In genomic region chr4:48813984-48814383, GRCh38 we compare ENCODE assay signal across 10 cellular contexts. TPM values are rescaled to one million over a fixed set of nuclear protein-coding genes. Genes with fewer than 3 reads are reported as not detected.
DNase-seq lines count a peak whose midpoint lies in the region; ATAC-seq and TF ChIP-seq lines count a peak whose summit lies in the region.
"Had no signal": no experiment of that assay in that cellular context is flagged by ENCODE, and none has a peak within 500 bp of the region (broad histone marks: within the 10 kb centered on the region; RNA-seq: fewer than 3 reads in every experiment).

No MANE protein-coding gene starts in this region.

- ATAC-seq in GM19463 (IDR thresholded peaks at IDR 0.05; ENCODE audit: unreplicated experiment) (peak; percentile 93), HG03108 (IDR thresholded peaks at IDR 0.05; ENCODE audit: unreplicated experiment) (peak; percentile 49)
- ATAC-seq: activated T-helper 17 cell treated with anti-CD3 and anti-CD28 coated beads, Interleukin-2, amount 50 U/mL, for 72 hours had no signal

- no peaks in the 10 kb centered on the region for H4K20me1 ChIP-seq in DOHH2 (ENCODE audit: control insufficient read depth, insufficient read depth, low read depth, low read length)

- H3K27me3 ChIP-seq in DOHH2 (ENCODE audit: control insufficient read depth, low read length) (no peaks in the 10 kb centered on the region), left ventricle myocardium inferior (ENCODE audit: low read depth) (no peaks in the 10 kb centered on the region)

- H3K4me3 ChIP-seq in DOHH2 (ENCODE audit: low read length), result no peak overlapping the region
- H3K4me3 ChIP-seq in left ventricle myocardium inferior, result no peak overlapping the region

- H3K79me2 ChIP-seq in DOHH2 (ENCODE audit: control insufficient read depth, low read length), result no peaks in the 10 kb centered on the region
- H3K79me2 ChIP-seq: parathyroid adenoma had no signal

- intact Hi-C loops in left ventricle myocardium inferior (cut with micrococcal nuclease), result no loop called here

- H3F3A ChIP-seq in DOHH2 (ENCODE audit: control insufficient read depth, insufficient read depth), result peaks cover 9% of the 10 kb centered on the region

- H3K4me1 ChIP-seq in DOHH2 (ENCODE audit: control insufficient read depth, low read length) (peaks cover 47% of the 10 kb centered on the region), left ventricle myocardium inferior (no peaks in the 10 kb centered on the region)
- H3K4me1 ChIP-seq: parathyroid adenoma had no signal

- H3K4me2 ChIP-seq in DOHH2 (ENCODE audit: low read length), result peak overlapping the region; percentile 42

- H3K36me3 ChIP-seq in DOHH2 (ENCODE audit: control insufficient read depth, low read length) (no peaks in the 10 kb centered on the region), left ventricle myocardium inferior (no peaks in the 10 kb centered on the region)

- H3K9me2 ChIP-seq in DOHH2 (replicated peaks; ENCODE audit: control insufficient read depth, low read length), result no peaks in the 10 kb centered on the region

- peak overlapping the region; percentile 60 for H3K27ac ChIP-seq in DOHH2 (ENCODE audit: low read depth, low read length)
- no peak overlapping the region for H3K27ac ChIP-seq in left ventricle myocardium inferior (replicated peaks)
- H3K27ac ChIP-seq: parathyroid adenoma had no signal

- DNase-seq in NCI-H2227 treated with DMSO at 0.1 percent for 48 hours (lab: John Stamatoyannopoulos, UW), result peak; percentile 1
- no peak for DNase-seq in hippocampal formation (lab: John Stamatoyannopoulos, UW)
- no peak for DNase-seq in left ventricle myocardium inferior
- no peak for DNase-seq in activated CD4-positive, alpha-beta T cell treated with anti-CD3 and anti-CD28 coated beads for 1 hour
- no peak for DNase-seq in activated naive CD4-positive, alpha-beta T cell (lab: John Stamatoyannopoulos, UW)

- H3K9me3 ChIP-seq in DOHH2 (ENCODE audit: control insufficient read depth, insufficient read depth, low read length) (no peaks in the 10 kb centered on the region), left ventricle myocardium inferior (replicated peaks) (no peaks in the 10 kb centered on the region)

- TF ChIP-seq CTCF in DOHH2 (IDR thresholded peaks at IDR 0.05; ENCODE audit: low read depth, low read length, poor library complexity, severe bottlenecking) (no peak), left ventricle myocardium inferior (IDR thresholded peaks at IDR 0.05; ENCODE audit: borderline replicate concordance) (no peak)

RNA-seq across cellular contexts. Expression of gene OCIAD1, which starts 16.9 kb away (rescaled TPM):
- total RNA-seq in left ventricle myocardium inferior, result 129 TPM

RNA-seq across cellular contexts. Expression of gene FRYL, which starts 33.9 kb away (rescaled TPM):
- total RNA-seq in left ventricle myocardium inferior, result 33.2 TPM
